ENCODE assay signal across 1 cellular context in the genomic region with DNA sequence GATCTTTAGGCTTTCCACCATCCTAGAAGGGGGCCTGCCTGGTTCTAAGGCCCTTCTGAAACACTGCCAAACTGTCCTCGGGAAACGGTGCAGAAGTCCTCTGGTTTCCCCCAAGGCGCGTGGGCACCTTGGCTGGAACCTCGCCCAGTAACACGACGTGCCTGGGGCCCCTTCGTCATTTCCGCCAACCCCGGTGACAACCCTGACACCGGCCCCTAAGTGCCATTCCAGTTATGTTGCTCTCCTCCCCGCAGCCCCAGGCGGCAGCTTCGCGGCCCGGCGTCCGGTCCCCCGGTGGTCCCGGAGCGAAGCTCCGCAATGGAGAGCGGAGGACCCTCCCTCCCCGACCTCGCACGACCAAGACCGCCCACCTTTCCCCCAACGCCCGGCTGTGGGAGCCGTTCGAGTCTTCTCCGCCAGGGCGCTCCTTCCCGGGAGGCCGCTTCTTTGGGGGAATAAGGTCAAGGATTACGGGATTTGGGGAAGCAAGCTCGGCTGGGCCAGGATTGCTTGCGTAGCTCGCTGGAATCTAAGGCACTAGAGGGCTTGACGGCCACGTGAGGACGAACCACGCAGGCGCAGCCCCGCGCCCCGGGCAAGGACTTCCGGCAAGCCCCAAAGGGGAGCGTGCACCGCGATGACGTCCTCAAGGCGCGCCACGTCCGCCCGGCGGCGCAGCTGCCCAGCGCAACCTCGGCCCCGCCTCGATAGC.
TF ChIP-seq lines count a peak whose summit lies in the region.

No MANE protein-coding gene starts in this region.

TF ChIP-seq in GM23338, 12 proteins besides CTCF, POLR2A, EP300 and RAD21:
- TF ChIP-seq, protein P1, sequence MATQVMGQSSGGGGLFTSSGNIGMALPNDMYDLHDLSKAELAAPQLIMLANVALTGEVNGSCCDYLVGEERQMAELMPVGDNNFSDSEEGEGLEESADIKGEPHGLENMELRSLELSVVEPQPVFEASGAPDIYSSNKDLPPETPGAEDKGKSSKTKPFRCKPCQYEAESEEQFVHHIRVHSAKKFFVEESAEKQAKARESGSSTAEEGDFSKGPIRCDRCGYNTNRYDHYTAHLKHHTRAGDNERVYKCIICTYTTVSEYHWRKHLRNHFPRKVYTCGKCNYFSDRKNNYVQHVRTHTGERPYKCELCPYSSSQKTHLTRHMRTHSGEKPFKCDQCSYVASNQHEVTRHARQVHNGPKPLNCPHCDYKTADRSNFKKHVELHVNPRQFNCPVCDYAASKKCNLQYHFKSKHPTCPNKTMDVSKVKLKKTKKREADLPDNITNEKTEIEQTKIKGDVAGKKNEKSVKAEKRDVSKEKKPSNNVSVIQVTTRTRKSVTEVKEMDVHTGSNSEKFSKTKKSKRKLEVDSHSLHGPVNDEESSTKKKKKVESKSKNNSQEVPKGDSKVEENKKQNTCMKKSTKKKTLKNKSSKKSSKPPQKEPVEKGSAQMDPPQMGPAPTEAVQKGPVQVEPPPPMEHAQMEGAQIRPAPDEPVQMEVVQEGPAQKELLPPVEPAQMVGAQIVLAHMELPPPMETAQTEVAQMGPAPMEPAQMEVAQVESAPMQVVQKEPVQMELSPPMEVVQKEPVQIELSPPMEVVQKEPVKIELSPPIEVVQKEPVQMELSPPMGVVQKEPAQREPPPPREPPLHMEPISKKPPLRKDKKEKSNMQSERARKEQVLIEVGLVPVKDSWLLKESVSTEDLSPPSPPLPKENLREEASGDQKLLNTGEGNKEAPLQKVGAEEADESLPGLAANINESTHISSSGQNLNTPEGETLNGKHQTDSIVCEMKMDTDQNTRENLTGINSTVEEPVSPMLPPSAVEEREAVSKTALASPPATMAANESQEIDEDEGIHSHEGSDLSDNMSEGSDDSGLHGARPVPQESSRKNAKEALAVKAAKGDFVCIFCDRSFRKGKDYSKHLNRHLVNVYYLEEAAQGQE (IDR thresholded peaks at IDR 0.05; ENCODE audit: unreplicated experiment), result no peak
- TF ChIP-seq CREB1 (CRISPR knock-in tag; IDR thresholded peaks at IDR 0.05; ENCODE audit: low read depth), result peak; percentile 98
